Comparison of ENCODE assay signal across 12 cellular contexts in the genomic region with DNA sequence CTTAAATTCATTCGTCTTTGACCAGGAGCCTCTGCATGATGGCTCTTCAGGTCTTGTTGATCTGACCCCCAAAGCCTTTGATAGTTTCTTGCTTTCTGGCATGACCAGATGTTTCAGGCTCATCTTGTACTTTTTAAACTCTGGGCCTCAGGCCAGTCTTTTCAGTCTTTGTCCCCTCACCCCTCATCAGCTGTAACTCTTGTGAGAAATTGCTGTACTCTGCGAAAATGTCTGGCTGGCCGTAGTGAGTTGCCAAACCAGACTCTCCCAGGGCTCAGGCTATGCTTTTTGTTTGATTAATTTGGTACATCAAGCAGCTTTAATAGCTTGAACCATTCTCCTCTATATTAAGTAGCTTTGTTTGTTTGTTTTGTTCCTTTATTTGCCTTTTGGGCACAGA.
DNase-seq lines count a peak whose midpoint lies in the region; ATAC-seq and TF ChIP-seq lines count a peak whose summit lies in the region.
"Had no signal": no experiment of that assay in that cellular context is flagged by ENCODE, and none has a peak within 500 bp of the region (broad histone marks: within the 10 kb centered on the region; RNA-seq: fewer than 3 reads in every experiment).

No MANE protein-coding gene starts in this region.

- 0 out of 2 replicates have a peak, but pooled peaks cover 4% of the 10 kb centered on the region for H4K20me1 ChIP-seq in Karpas-422 (ENCODE audit: insufficient read depth, low read depth, low read length)

- no peaks in the 10 kb centered on the region for H3K9me3 ChIP-seq in right atrium auricular region
- no peaks in the 10 kb centered on the region for H3K9me3 ChIP-seq in uterus
- H3K9me3 ChIP-seq in Karpas-422 (ENCODE audit: low read length): no peaks in the 10 kb centered on the region

- H3K9me2 ChIP-seq in Karpas-422 (replicated peaks; ENCODE audit: insufficient read depth, low read length): no peaks in the 10 kb centered on the region

- ATAC-seq in Right ventricle myocardium inferior (peak; percentile 73), left lobe of liver (peak; percentile 99)

- H3K27me3 ChIP-seq in right atrium auricular region: no peaks in the 10 kb centered on the region
- H3K27me3 ChIP-seq in uterus: no peaks in the 10 kb centered on the region
- no peaks in the 10 kb centered on the region for H3K27me3 ChIP-seq in Karpas-422 (ENCODE audit: low read length)
- H3K27me3 ChIP-seq: tibial artery had no signal

- H3K4me2 ChIP-seq in Karpas-422 (ENCODE audit: low read depth, low read length, poor library complexity, severe bottlenecking): no peak overlapping the region

- H3K36me3 ChIP-seq in right atrium auricular region (no peaks in the 10 kb centered on the region), uterus (no peaks in the 10 kb centered on the region), Karpas-422 (ENCODE audit: insufficient read depth, low read length) (no peaks in the 10 kb centered on the region)
- H3K36me3 ChIP-seq: tibial artery had no signal

- H3K9ac ChIP-seq in Karpas-422 (ENCODE audit: low read length): no peak overlapping the region

- TF ChIP-seq POLR2A in uterus (IDR thresholded peaks at IDR 0.05): no peak

- H3K27ac ChIP-seq in right atrium auricular region (no peak overlapping the region), uterus (peak overlapping the region; percentile 55 to 61), Karpas-422 (ENCODE audit: low read length) (no peak overlapping the region)
- H3K27ac ChIP-seq: tibial artery had no signal

- intact Hi-C loops in Right ventricle myocardium inferior (cut with DNase I): no loop called here
- intact Hi-C loops in uterus (cut with DNase I; ENCODE audit: low total_unique reads): no loop called here

- TF ChIP-seq CTCF in right atrium auricular region (IDR thresholded peaks at IDR 0.05): no peak
- TF ChIP-seq CTCF in uterus (IDR thresholded peaks at IDR 0.05): no peak
- TF ChIP-seq CTCF in GM10266 (IDR thresholded peaks at IDR 0.05; ENCODE audit: control insufficient read depth, insufficient read depth, low read depth, missing control alignments): no peak

- no peak for DNase-seq in Right ventricle myocardium inferior (ENCODE audit: missing footprints)
- no peak for DNase-seq in right atrium auricular region (ENCODE audit: low spot score)
- DNase-seq in astrocyte of the hippocampus (ENCODE audit: low read depth, low spot score): peak; percentile 70
- peak; percentile 76 for DNase-seq in left lobe of liver (ENCODE audit: low spot score)
- DNase-seq in uterus: peak; percentile 37 to 55
- no peak for DNase-seq in Karpas-422
- no peak for DNase-seq in GM10266 (ENCODE audit: extremely low spot score)
- no peak for DNase-seq in D341Med (ENCODE audit: low spot score)
- DNase-seq: C1 segment of cervical spinal cord, NCI-H146, T1000, tibial artery had no signal

- no peak overlapping the region for H2AFZ ChIP-seq in Karpas-422 (ENCODE audit: low read length)

- H3K4me1 ChIP-seq in right atrium auricular region: peaks cover 0 to 17% of the 10 kb centered on the region in 2 donors
- peaks cover 0 to 9% of the 10 kb centered on the region in 2 donors for H3K4me1 ChIP-seq in uterus
- no peaks in the 10 kb centered on the region for H3K4me1 ChIP-seq in Karpas-422 (ENCODE audit: low read length)

- H3K79me2 ChIP-seq in Karpas-422 (ENCODE audit: low read length): no peaks in the 10 kb centered on the region

- H3K4me3 ChIP-seq in right atrium auricular region: no peak overlapping the region
- no peak overlapping the region for H3K4me3 ChIP-seq in uterus
- H3K4me3 ChIP-seq in Karpas-422 (ENCODE audit: low read length): no peak overlapping the region
- H3K4me3 ChIP-seq: tibial artery had no signal

Comparison
In these comparisons a context has a peak if more than half of its experiments do, and no peak if none do; other contexts are left out.
1. DNase-seq: peak in astrocyte of the hippocampus (single experiment), left lobe of liver (single experiment) and uterus (2 of 2); none in Right ventricle myocardium inferior (single experiment), right atrium auricular region (single experiment), Karpas-422 (single experiment), GM10266 (single experiment) and D341Med (single experiment).
2. H3K27ac ChIP-seq: peak in uterus (2 of 2); none in right atrium auricular region (0 of 2) and Karpas-422 (single experiment).